Comparison of ENCODE assay signal across 14 cellular contexts in genomic region chr4:3135155-3136011, GRCh38.
DNase-seq lines count a peak whose midpoint lies in the region; ATAC-seq and TF ChIP-seq lines count a peak whose summit lies in the region.
"Had no signal": no experiment of that assay in that cellular context is flagged by ENCODE, and none has a peak within 500 bp of the region (broad histone marks: within the 10 kb centered on the region; RNA-seq: fewer than 3 reads in every experiment).

No MANE protein-coding gene starts in this region.

- ATAC-seq in GM18511 (IDR thresholded peaks at IDR 0.05; ENCODE audit: unreplicated experiment) (no peak), GM21619 (IDR thresholded peaks at IDR 0.05; ENCODE audit: unreplicated experiment) (no peak), GM19455 (IDR thresholded peaks at IDR 0.05; ENCODE audit: unreplicated experiment) (no peak)
- ATAC-seq: activated T-cell treated with anti-CD3 and anti-CD28 coated beads, Interleukin-2, amount 50 U/mL, for 72 hours had no signal

- peaks cover 0 to 20% (median 6%) of the 10 kb centered on the region in 4 donors for H3K4me1 ChIP-seq in sigmoid colon

- no peak for TF ChIP-seq POLR2A in sigmoid colon (IDR thresholded peaks at IDR 0.05)

- intact Hi-C loops in sigmoid colon (cut with DNase I) = no loop called here

- peak overlapping the region; percentile 41 to 64 (median 58) for H3K27ac ChIP-seq in sigmoid colon
- H3K27ac ChIP-seq: BLaER1 had no signal

- TF ChIP-seq CTCF in fibroblast of the aortic adventitia (IDR thresholded peaks at IDR 0.05; ENCODE audit: insufficient read depth, low read length) (no peak), sigmoid colon (IDR thresholded peaks at IDR 0.05) (no peak)

- H3K36me3 ChIP-seq in sigmoid colon = peaks cover 16 to 76% (median 37%) of the 10 kb centered on the region in 4 donors

- H3K4me3 ChIP-seq in fibroblast of the aortic adventitia (ENCODE audit: low read depth, low read length) (no peak overlapping the region), sigmoid colon (peak overlapping the region in 3 of 4 donors; percentile 7 to 34 (median 10))
- H3K4me3 ChIP-seq: BLaER1 had no signal

- DNase-seq in DMS53 treated with DMSO at 0.1 percent for 48 hours (lab: John Stamatoyannopoulos, UW; ENCODE audit: unreplicated experiment) (peak; percentile 83), NCI-H774 (lab: John Stamatoyannopoulos, UW) (peak; percentile 16), fibroblast of the aortic adventitia (ENCODE audit: low read depth) (peak; percentile 47), sigmoid colon (no peak), activated T-cell treated with anti-CD3 and anti-CD28 coated beads for 4 hours (no peak)
- DNase-seq: activated CD4-positive, alpha-beta T cell treated with anti-CD3 and anti-CD28 coated beads, Interleukin-2, amount 50 U/mL, for 1 hour; activated T-cell treated with anti-CD3 and anti-CD28 coated beads, Interleukin-2, amount 50 U/mL, for 72 hours; DND-41; NCI-H2227 treated with DMSO at 0.1 percent for 48 hours; stimulated activated CD8-positive, alpha-beta memory T cell treated with anti-CD3 and anti-CD28 coated beads, Interleukin-4, amount 100 ng/mL, for 48 hours had no signal

- WGBS in sigmoid colon, 2 donors = 66 to 75% methylated on average over 6 of the region's 6 CpGs

- no peaks in the 10 kb centered on the region for H3K9me3 ChIP-seq in sigmoid colon
- H3K9me3 ChIP-seq: BLaER1 had no signal

- no peak for TF ChIP-seq EP300 in sigmoid colon (IDR thresholded peaks at IDR 0.05)

- no peaks in the 10 kb centered on the region for H3K27me3 ChIP-seq in sigmoid colon
- H3K27me3 ChIP-seq: BLaER1 had no signal

Comparison
In these comparisons a context has a peak if more than half of its experiments do, and no peak if none do; other contexts are left out.
1. DNase-seq: peak in DMS53 treated with DMSO at 0.1 percent for 48 hours (single experiment), NCI-H774 (single experiment) and fibroblast of the aortic adventitia (single experiment); none in sigmoid colon (single experiment) and activated T-cell treated with anti-CD3 and anti-CD28 coated beads for 4 hours (single experiment).